19 cellular contexts compared by ENCODE assay signal in genomic region chr2:3237501-3237889, GRCh38.
DNase-seq lines count a peak whose midpoint lies in the region; ATAC-seq and TF ChIP-seq lines count a peak whose summit lies in the region.
"Had no signal": no experiment of that assay in that cellular context is flagged by ENCODE, and none has a peak within 500 bp of the region (broad histone marks: within the 10 kb centered on the region; RNA-seq: fewer than 3 reads in every experiment).

No MANE protein-coding gene starts in this region.

- H3K27me3 Mint-ChIP-seq in activated B cell treated with CpG ODN at 0.5 μM for 24 hours: no peaks in the 10 kb centered on the region

- peaks cover 44% of the 10 kb centered on the region for H3K36me3 Mint-ChIP-seq in activated B cell treated with CpG ODN at 0.5 μM for 24 hours (ENCODE audit: low read depth)

- peak overlapping the region; percentile 25 for H3K27ac Mint-ChIP-seq in activated B cell treated with CpG ODN at 0.5 μM for 24 hours
- H3K27ac Mint-ChIP-seq: CD8-positive, alpha-beta T cell had no signal

- no peaks in the 10 kb centered on the region for H3K36me3 ChIP-seq in BE2C
- H3K36me3 ChIP-seq: SJCRH30 had no signal

- H3K4me3 Mint-ChIP-seq in activated B cell treated with CpG ODN at 0.5 μM for 24 hours: no peak overlapping the region
- H3K4me3 Mint-ChIP-seq: CD8-positive, alpha-beta T cell had no signal

- H3K4me1 ChIP-seq in BE2C: no peaks in the 10 kb centered on the region
- H3K4me1 ChIP-seq: SJCRH30 had no signal

- ATAC-seq in Right ventricle myocardium superior (ENCODE audit: poor library complexity) (peak; percentile 28), left cardiac atrium (no peak), activated B cell treated with CpG ODN at 0.5 μM for 24 hours (ENCODE audit: low read depth) (no peak), left lobe of liver (no peak), GM18520 (IDR thresholded peaks at IDR 0.05; ENCODE audit: unreplicated experiment) (no peak)
- ATAC-seq: CD8-positive, alpha-beta T cell; Panc1 had no signal

- no peak for DNase-seq in Right ventricle myocardium superior
- no peak for DNase-seq in left cardiac atrium
- no peak for DNase-seq in activated B cell treated with CpG ODN at 0.5 μM for 24 hours
- peak; percentile 28 for DNase-seq in left lobe of liver (ENCODE audit: low spot score)
- DNase-seq in BE2C: no peak
- no peak for DNase-seq in UCSD-AML1 (lab: John Stamatoyannopoulos, UW; ENCODE audit: unreplicated experiment)
- DNase-seq: DND-41, GOT3, KG1, NCI-H1105, NCI-H146, NCI-H2029 treated with DMSO at 0.1 percent for 48 hours, NCI-H226, NCI-H510A treated with DMSO at 0.1 percent for 48 hours, NCI-H748 treated with DMSO at 0.1 percent for 48 hours, SJCRH30 had no signal

- intact Hi-C loops in Right ventricle myocardium superior (cut with DNase I) (no loop called here), left cardiac atrium (cut with DNase I) (no loop called here), activated B cell treated with CpG ODN at 0.5 μM for 24 hours (cut with micrococcal nuclease) (no loop called here)

- no peaks in the 10 kb centered on the region for H3K9me3 ChIP-seq in BE2C
- H3K9me3 ChIP-seq: SJCRH30 had no signal

- no peak overlapping the region for H3K4me3 ChIP-seq in BE2C (ENCODE audit: low read depth, low read length)
- H3K4me3 ChIP-seq: SJCRH30 had no signal

- H3K4me1 Mint-ChIP-seq in activated B cell treated with CpG ODN at 0.5 μM for 24 hours: peaks cover 11% of the 10 kb centered on the region

- CTCF ChIA-PET in activated B cell treated with CpG ODN at 0.5 μM for 24 hours (lab: Charles Lee): no interaction called here

- no peak for TF ChIP-seq CTCF in activated B cell treated with CpG ODN at 0.5 μM for 24 hours (IDR thresholded peaks at IDR 0.05)
- TF ChIP-seq CTCF in BE2C (IDR thresholded peaks at IDR 0.05; ENCODE audit: low read depth, low read length): no peak

- POLR2A ChIA-PET in activated B cell treated with CpG ODN at 0.5 μM for 24 hours (lab: Charles Lee): interaction anchor here (1.3 kb wide), 1 partner anchor 17 kb away, joined by 3 read pairs; no protein-coding TSS in a partner anchor

- no peaks in the 10 kb centered on the region for H3K27me3 ChIP-seq in BE2C
- H3K27me3 ChIP-seq: SJCRH30 had no signal

- H3K9me3 Mint-ChIP-seq in activated B cell treated with CpG ODN at 0.5 μM for 24 hours: no peaks in the 10 kb centered on the region
- H3K9me3 Mint-ChIP-seq: CD8-positive, alpha-beta T cell had no signal
